ENCODE assay signal across 11 cellular contexts in the genomic region with DNA sequence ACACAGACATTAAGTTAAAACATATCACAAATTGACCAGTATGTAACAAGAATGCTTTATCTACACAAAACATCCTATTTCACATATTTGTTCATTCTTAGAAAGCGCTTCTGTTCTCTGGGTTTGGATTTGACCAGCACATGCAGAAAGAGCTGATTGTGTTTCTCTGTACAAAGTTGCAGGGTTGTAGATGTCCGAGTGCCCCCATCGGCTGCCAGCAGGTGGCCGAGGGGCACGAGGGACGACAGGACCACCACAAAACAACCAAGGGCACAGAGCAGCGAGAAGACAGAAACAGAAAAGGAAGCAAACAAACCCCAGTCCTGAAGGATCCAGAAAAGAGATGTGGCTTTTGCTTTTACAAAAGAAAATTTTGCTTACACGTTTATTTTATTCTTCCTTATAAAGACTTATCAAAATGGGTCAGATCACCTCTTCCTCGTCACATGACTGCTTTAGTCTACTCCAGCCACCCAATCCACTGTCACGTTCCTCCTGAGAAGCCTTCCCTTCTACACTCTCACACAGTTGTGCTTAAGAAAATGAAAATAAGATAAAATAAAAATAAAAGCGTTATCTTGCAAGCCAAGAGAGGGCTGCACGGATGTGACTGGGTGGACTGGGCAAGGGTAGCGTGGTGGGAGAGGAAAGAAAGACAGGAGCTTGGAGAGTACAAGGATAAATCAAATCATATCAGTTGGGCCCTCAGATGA. TPM values are rescaled to one million over a fixed set of nuclear protein-coding genes. Genes with fewer than 3 reads are reported as not detected.
DNase-seq lines count a peak whose midpoint lies in the region; ATAC-seq and TF ChIP-seq lines count a peak whose summit lies in the region.
"Had no signal": no experiment of that assay in that cellular context is flagged by ENCODE, and none has a peak within 500 bp of the region (broad histone marks: within the 10 kb centered on the region; RNA-seq: fewer than 3 reads in every experiment).

No MANE protein-coding gene starts in this region.

- ATAC-seq in naive B cell (ENCODE audit: low read depth in 2 of 2) = no peak
- ATAC-seq in GM21390 (IDR thresholded peaks at IDR 0.05; ENCODE audit: unreplicated experiment) = no peak

- H3K36me3 Mint-ChIP-seq in Calu3 (ENCODE audit: insufficient read depth, unreplicated experiment) = peaks cover 26% of the 10 kb centered on the region
- peaks cover 2% of the 10 kb centered on the region for H3K36me3 Mint-ChIP-seq in activated T-helper 1 cell treated with anti-CD3 and anti-CD28 coated beads, Interleukin-12 subunit alpha, Interleukin-12 subunit beta, Interleukin-2, Interleukin-4 antibody, amounts not matched to agents 30 ng/mL and 10 ng/mL and 1 ng/mL, durations not matched to agents 14 hours and 24 hours and 36 hours (ENCODE audit: low read depth)
- H3K36me3 Mint-ChIP-seq in naive B cell = peaks cover 15 to 22% of the 10 kb centered on the region in 2 donors

- peaks cover 100% of the 10 kb centered on the region for H3K27me3 ChIP-seq in HUES48 (ENCODE audit: control insufficient read depth, insufficient read depth, low read length)

- peak overlapping the region; percentile 57 for H3K4me3 ChIP-seq in HUES48 (ENCODE audit: low read depth, low read length)

- H3K27ac Mint-ChIP-seq in Calu3 (ENCODE audit: unreplicated experiment) (peak overlapping the region; percentile 74), naive B cell (peak overlapping the region; percentile 65 to 98 (median 93))
- peak overlapping the region; percentile 81 for H3K27ac Mint-ChIP-seq in activated T-helper 1 cell treated with anti-CD3 and anti-CD28 coated beads, Interleukin-12 subunit alpha, Interleukin-12 subunit beta, Interleukin-2, Interleukin-4 antibody, amounts not matched to agents 30 ng/mL and 10 ng/mL and 1 ng/mL, durations not matched to agents 14 hours and 24 hours and 36 hours

- TF ChIP-seq CTCF in Calu3 (IDR thresholded peaks at IDR 0.05; ENCODE audit: unreplicated experiment) = no peak

- H3K27ac ChIP-seq in HUES48 (ENCODE audit: low read depth, low read length) = no peak overlapping the region

- H3K4me3 Mint-ChIP-seq in Calu3 (ENCODE audit: low read depth, unreplicated experiment) (peak overlapping the region; percentile 92), naive B cell (peak overlapping the region; percentile 69 to 93 (median 87))
- H3K4me3 Mint-ChIP-seq in activated T-helper 1 cell treated with anti-CD3 and anti-CD28 coated beads, Interleukin-12 subunit alpha, Interleukin-12 subunit beta, Interleukin-2, Interleukin-4 antibody, amounts not matched to agents 30 ng/mL and 10 ng/mL and 1 ng/mL, durations not matched to agents 14 hours and 24 hours and 36 hours = peak overlapping the region; percentile 75

- H3K4me1 Mint-ChIP-seq in Calu3 (ENCODE audit: low read depth, unreplicated experiment) = peaks cover 21% of the 10 kb centered on the region
- peaks cover 28% of the 10 kb centered on the region for H3K4me1 Mint-ChIP-seq in activated T-helper 1 cell treated with anti-CD3 and anti-CD28 coated beads, Interleukin-12 subunit alpha, Interleukin-12 subunit beta, Interleukin-2, Interleukin-4 antibody, amounts not matched to agents 30 ng/mL and 10 ng/mL and 1 ng/mL, durations not matched to agents 14 hours and 24 hours and 36 hours (ENCODE audit: low read depth)
- peaks cover 29 to 35% (median 33%) of the 10 kb centered on the region in 3 donors for H3K4me1 Mint-ChIP-seq in naive B cell

- no peak overlapping the region for H3K9ac ChIP-seq in HUES48 (ENCODE audit: low read depth, low read length)

- H3K4me1 ChIP-seq in HUES48 (ENCODE audit: control insufficient read depth, insufficient read depth, low read length) = peaks cover 6% of the 10 kb centered on the region; the same call in 1 of the 2 replicates

- intact Hi-C loops in Calu3 (cut with micrococcal nuclease; ENCODE audit: unreplicated experiment) = no loop called here
- intact Hi-C loops in activated T-helper 1 cell treated with anti-CD3 and anti-CD28 coated beads, Interleukin-12 subunit alpha, Interleukin-12 subunit beta, Interleukin-2, Interleukin-4 antibody, amounts not matched to agents 30 ng/mL and 10 ng/mL and 1 ng/mL, durations not matched to agents 14 hours and 24 hours and 36 hours (cut with micrococcal nuclease) = no loop called here

- H3K9me3 ChIP-seq in HUES48 (ENCODE audit: control insufficient read depth, insufficient read depth, low read length) = no peaks in the 10 kb centered on the region
- H3K9me3 ChIP-seq: MG63 had no signal

- H3K36me3 ChIP-seq in HUES48 (ENCODE audit: control insufficient read depth, insufficient read depth, low read length) = no peaks in the 10 kb centered on the region
- H3K36me3 ChIP-seq: MG63 had no signal

- H3K27me3 Mint-ChIP-seq in Calu3 (ENCODE audit: unreplicated experiment) (peaks cover 15% of the 10 kb centered on the region), naive B cell (peaks cover 60 to 79% (median 64%) of the 10 kb centered on the region in 3 donors)
- H3K27me3 Mint-ChIP-seq in activated T-helper 1 cell treated with anti-CD3 and anti-CD28 coated beads, Interleukin-12 subunit alpha, Interleukin-12 subunit beta, Interleukin-2, Interleukin-4 antibody, amounts not matched to agents 30 ng/mL and 10 ng/mL and 1 ng/mL, durations not matched to agents 14 hours and 24 hours and 36 hours (ENCODE audit: insufficient read depth) = peaks cover 77% of the 10 kb centered on the region

- BruUV-seq in Calu3 (replicated peaks; lab: Mats Ljungman, UMichigan) = no TSS peak

- DNase-seq in Calu3 (no peak), naive B cell (no peak), HPDE6-E6E7 (ENCODE audit: extremely low spot score) (no peak), middle frontal gyrus (ENCODE audit: extremely low spot score, low spot score) (no peak), CD1c-positive myeloid dendritic cell (ENCODE audit: extremely low spot score) (no peak)
- no peak for DNase-seq in activated T-helper 1 cell treated with anti-CD3 and anti-CD28 coated beads, Interleukin-12 subunit alpha, Interleukin-12 subunit beta, Interleukin-2, Interleukin-4 antibody, amounts not matched to agents 30 ng/mL and 10 ng/mL and 1 ng/mL, durations not matched to agents 14 hours and 24 hours and 36 hours (ENCODE audit: low spot score)
- DNase-seq: effector CD4-positive, alpha-beta T cell; MG63 had no signal

- CTCF ChIA-PET in Calu3 (lab: Charles Lee) = no interaction called here

- H3K9me3 Mint-ChIP-seq in Calu3 (ENCODE audit: low read depth, unreplicated experiment) = no peaks in the 10 kb centered on the region
- peaks cover 6% of the 10 kb centered on the region for H3K9me3 Mint-ChIP-seq in activated T-helper 1 cell treated with anti-CD3 and anti-CD28 coated beads, Interleukin-12 subunit alpha, Interleukin-12 subunit beta, Interleukin-2, Interleukin-4 antibody, amounts not matched to agents 30 ng/mL and 10 ng/mL and 1 ng/mL, durations not matched to agents 14 hours and 24 hours and 36 hours
- H3K9me3 Mint-ChIP-seq in naive B cell = peaks cover 9 to 61% (median 29%) of the 10 kb centered on the region in 7 donors

RNA-seq across cellular contexts. Expression of gene OTP, which starts 9.5 kb away (rescaled TPM):
- 0.12 TPM in 1 of 2 replicates, not detected in the other for total RNA-seq in Calu3 (2022)
- not detected in 2 replicates for total RNA-seq in activated T-helper 1 cell treated with anti-CD3 and anti-CD28 coated beads, Interleukin-12 subunit alpha, Interleukin-12 subunit beta, Interleukin-2, Interleukin-4 antibody, amounts not matched to agents 30 ng/mL and 10 ng/mL and 1 ng/mL, durations not matched to agents 14 hours and 24 hours and 36 hours
- polyA plus RNA-seq in naive B cell (ENCODE audit: low read depth in 6 of 6) = not detected
- total RNA-seq: liver had no signal
- polyA plus RNA-seq: liver had no signal
